Comparison of ENCODE assay signal across 11 cellular contexts in genomic region chr9:86093788-86094555, GRCh38. TPM values are rescaled to one million over a fixed set of nuclear protein-coding genes. Genes with fewer than 3 reads are reported as not detected.
A peak's percentile ranks its signal among the peaks of the same experiment; 100 is the strongest.
DNase-seq lines count a peak whose midpoint lies in the region; ATAC-seq and TF ChIP-seq lines count a peak whose summit lies in the region.
"Had no signal": no experiment of that assay in that cellular context is flagged by ENCODE, and none has a peak within 500 bp of the region (broad histone marks: within the 10 kb centered on the region; RNA-seq: fewer than 3 reads in every experiment).

No MANE protein-coding gene starts in this region.

- H3K36me3 ChIP-seq in Caco-2 (ENCODE audit: control insufficient read depth, insufficient read depth, low read length) (no peaks in the 10 kb centered on the region), liver (ENCODE audit: control insufficient read depth in 4 of 4, insufficient read depth in 3 of 4, low read depth in 1 of 4, low read length in 3 of 4) (no peaks in the 10 kb centered on the region), gastrocnemius medialis (no peaks in the 10 kb centered on the region)

- TF ChIP-seq CTCF in Caco-2 (IDR thresholded peaks at IDR 0.05; ENCODE audit: insufficient read depth in 1 of 2, low read depth in 1 of 2, low read length in 1 of 2, severe bottlenecking in 1 of 2, unreplicated experiment in 1 of 2) (no peak), liver (IDR thresholded peaks at IDR 0.05; ENCODE audit: low read depth, low read length, missing input control) (no peak), gastrocnemius medialis (IDR thresholded peaks at IDR 0.05 in 4 of 5, conservative IDR thresholded peaks at IDR 0.05 in 1 of 5) (no peak)

- H3K36me3 Mint-ChIP-seq in Caco-2 (ENCODE audit: insufficient read depth, unreplicated experiment) (peaks cover 6% of the 10 kb centered on the region), T-helper 17 cell (ENCODE audit: low read depth) (no peaks in the 10 kb centered on the region)
- H3K36me3 Mint-ChIP-seq: CD8-positive, alpha-beta memory T cell had no signal

- no peak overlapping the region for H3K4me3 ChIP-seq in Caco-2 (ENCODE audit: low read depth, low read length)
- no peak overlapping the region for H3K4me3 ChIP-seq in liver (ENCODE audit: low read depth in 1 of 3, low read length in 3 of 3)
- H3K4me3 ChIP-seq in gastrocnemius medialis, result no peak overlapping the region

- H3K27me3 ChIP-seq in Caco-2 (replicated peaks; ENCODE audit: control insufficient read depth, insufficient read depth, low read length), result no peaks in the 10 kb centered on the region
- peaks cover 0 to 3% (median 0%) of the 10 kb centered on the region in 4 donors for H3K27me3 ChIP-seq in liver (ENCODE audit: control insufficient read depth in 4 of 4, insufficient read depth in 4 of 4, low read length in 3 of 4)
- peaks cover 0 to 3% (median 0%) of the 10 kb centered on the region in 3 donors for H3K27me3 ChIP-seq in gastrocnemius medialis

- H3K4me1 ChIP-seq in Caco-2 (peaks cover 10% of the 10 kb centered on the region; the same call in 1 of the 2 replicates), liver (ENCODE audit: control insufficient read depth in 4 of 4, insufficient read depth in 4 of 4, low read length in 3 of 4) (peaks cover 4 to 8% (median 6%) of the 10 kb centered on the region in 4 donors), gastrocnemius medialis (peaks cover 3 to 7% of the 10 kb centered on the region in 2 donors)

- no peaks in the 10 kb centered on the region for H3K9me3 Mint-ChIP-seq in Caco-2 (ENCODE audit: unreplicated experiment)

- no TSS peak for BruUV-seq in Caco-2 (replicated peaks; lab: Mats Ljungman, UMichigan)

- H3K9ac ChIP-seq in liver (ENCODE audit: low read depth in 1 of 2, low read length in 2 of 2), result no peak overlapping the region
- H3K9ac ChIP-seq: KMS-11 had no signal

- ATAC-seq in HG03108 (IDR thresholded peaks at IDR 0.05; ENCODE audit: unreplicated experiment) (peak; percentile 81), gastrocnemius medialis (no peak), T-helper 17 cell (no peak)

- CTCF ChIA-PET in Caco-2 (lab: Charles Lee), result interaction anchor here (0.6 kb wide), 1 partner anchor 93 kb away, joined by 6 read pairs; no protein-coding TSS in a partner anchor

- TF ChIP-seq RAD21 in liver (IDR thresholded peaks at IDR 0.05), result no peak

- TF ChIP-seq POLR2A in gastrocnemius medialis (IDR thresholded peaks at IDR 0.05), result no peak

- peak overlapping the region; percentile 16 for H3K27ac Mint-ChIP-seq in Caco-2 (ENCODE audit: unreplicated experiment)
- no peak overlapping the region for H3K27ac Mint-ChIP-seq in T-helper 17 cell
- H3K27ac Mint-ChIP-seq: CD8-positive, alpha-beta memory T cell had no signal

- intact Hi-C loops in Caco-2 (cut with micrococcal nuclease; ENCODE audit: unreplicated experiment) (loop anchor here (1.0 to 5.0 kb wide), 2 partner anchors 33 to 154 kb away; no protein-coding TSS in a partner anchor), gastrocnemius medialis (cut with DNase I; ENCODE audit: low total_unique reads) (no loop called here)

- WGBS in liver, result 41% methylated on average over 8 of the region's 8 CpGs

- H3K9me3 ChIP-seq in Caco-2 (no peaks in the 10 kb centered on the region), liver (ENCODE audit: control insufficient read depth in 4 of 4, low read length in 3 of 4) (no peaks in the 10 kb centered on the region), gastrocnemius medialis (no peaks in the 10 kb centered on the region), T-helper 17 cell (ENCODE audit: control insufficient read depth, low read length, poor library complexity, severe bottlenecking) (no peaks in the 10 kb centered on the region)

- POLR2A ChIA-PET in Caco-2 (lab: Charles Lee), result no interaction called here

- H3K27ac ChIP-seq in liver (ENCODE audit: low read depth in 1 of 2, low read length in 2 of 2) (no peak overlapping the region), gastrocnemius medialis (no peak overlapping the region)
- H3K27ac ChIP-seq: KMS-11 had no signal

- DNase-seq in Caco-2 (peak; percentile 86 to 94), SKM-1 (lab: John Stamatoyannopoulos, UW; ENCODE audit: unreplicated experiment) (peak; percentile 8), COLO829 (ENCODE audit: low spot score) (no peak), gastrocnemius medialis (no peak), T-helper 17 cell (no peak), medulla oblongata (ENCODE audit: extremely low spot score) (no peak)
- DNase-seq: CD8-positive, alpha-beta memory T cell; T1000 had no signal

- H3K27me3 Mint-ChIP-seq in Caco-2 (ENCODE audit: insufficient read depth, unreplicated experiment), result no peaks in the 10 kb centered on the region
- H3K27me3 Mint-ChIP-seq in T-helper 17 cell, result peaks cover 48% of the 10 kb centered on the region

- H3K4me3 Mint-ChIP-seq in Caco-2 (ENCODE audit: unreplicated experiment), result peak overlapping the region; percentile 49
- H3K4me3 Mint-ChIP-seq in T-helper 17 cell, result no peak overlapping the region
- H3K4me3 Mint-ChIP-seq: CD8-positive, alpha-beta memory T cell had no signal

- in situ Hi-C loops in gastrocnemius medialis (cut with MboI; ENCODE audit: low sequenced_read_pairs in 4 of 4), result no loop called here

- H3K4me1 Mint-ChIP-seq in Caco-2 (ENCODE audit: low read depth, unreplicated experiment), result peaks cover 7% of the 10 kb centered on the region
- H3K4me1 Mint-ChIP-seq in T-helper 17 cell, result no peaks in the 10 kb centered on the region

TF ChIP-seq in liver, 16 proteins besides CTCF, POLR2A, EP300 and RAD21:
- TF ChIP-seq YY1 (IDR thresholded peaks at IDR 0.05) (peak; percentile 33), REST (IDR thresholded peaks at IDR 0.05) (no peak), GABPA (IDR thresholded peaks at IDR 0.05 in 1 of 2, conservative IDR thresholded peaks at IDR 0.05 in 1 of 2) (no peak), JUND (IDR thresholded peaks at IDR 0.05) (peak in 1 of 2 donors; percentile 60), TAF1 (conservative IDR thresholded peaks at IDR 0.05) (no peak), SP1 (IDR thresholded peaks at IDR 0.05) (peak; percentile 69), ATF3 (IDR thresholded peaks at IDR 0.05) (no peak), RXRA (IDR thresholded peaks at IDR 0.05) (peak; percentile 10 to 74), MAX (IDR thresholded peaks at IDR 0.05) (no peak), HNF4A (conservative IDR thresholded peaks at IDR 0.05) (peak; percentile 12 to 52), HNF4G (IDR thresholded peaks at IDR 0.05) (no peak), FOXA1 (IDR thresholded peaks at IDR 0.05) (no peak), EGR1 (IDR thresholded peaks at IDR 0.05; ENCODE audit: low read depth in 2 of 2) (no peak), FOXA2 (IDR thresholded peaks at IDR 0.05) (no peak), NR2F2 (IDR thresholded peaks at IDR 0.05) (peak; percentile 64)
- TF ChIP-seq, protein P1, sequence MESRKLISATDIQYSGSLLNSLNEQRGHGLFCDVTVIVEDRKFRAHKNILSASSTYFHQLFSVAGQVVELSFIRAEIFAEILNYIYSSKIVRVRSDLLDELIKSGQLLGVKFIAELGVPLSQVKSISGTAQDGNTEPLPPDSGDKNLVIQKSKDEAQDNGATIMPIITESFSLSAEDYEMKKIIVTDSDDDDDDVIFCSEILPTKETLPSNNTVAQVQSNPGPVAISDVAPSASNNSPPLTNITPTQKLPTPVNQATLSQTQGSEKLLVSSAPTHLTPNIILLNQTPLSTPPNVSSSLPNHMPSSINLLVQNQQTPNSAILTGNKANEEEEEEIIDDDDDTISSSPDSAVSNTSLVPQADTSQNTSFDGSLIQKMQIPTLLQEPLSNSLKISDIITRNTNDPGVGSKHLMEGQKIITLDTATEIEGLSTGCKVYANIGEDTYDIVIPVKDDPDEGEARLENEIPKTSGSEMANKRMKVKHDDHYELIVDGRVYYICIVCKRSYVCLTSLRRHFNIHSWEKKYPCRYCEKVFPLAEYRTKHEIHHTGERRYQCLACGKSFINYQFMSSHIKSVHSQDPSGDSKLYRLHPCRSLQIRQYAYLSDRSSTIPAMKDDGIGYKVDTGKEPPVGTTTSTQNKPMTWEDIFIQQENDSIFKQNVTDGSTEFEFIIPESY (IDR thresholded peaks at IDR 0.05), result no peak

RNA-seq across cellular contexts. Expression of gene GOLM1, which starts 5.4 kb away (rescaled TPM):
- total RNA-seq in Caco-2 (2022), result 53.6 and 60.0 TPM in 2 replicates
- 10 to 100 TPM in 1 of 2 donors, 1 to 10 TPM in 1; 9.2 to 28.5 TPM for total RNA-seq in liver
- 10 to 100 TPM in 1 of 2 donors, 1 to 10 TPM in 1; 7.9 to 17.1 TPM for polyA plus RNA-seq in liver
- 1 to 10 TPM; 1.8 to 2.6 (median 2.3) TPM for total RNA-seq in gastrocnemius medialis
- under 1 TPM in 1 of 2 donors, not detected in 1; 0.47 TPM for total RNA-seq in T-helper 17 cell

Comparison
In these comparisons a context has a peak if more than half of its experiments do, and no peak if none do; other contexts are left out.
1. DNase-seq: peak in Caco-2 (2 of 2) and SKM-1 (single experiment); none in COLO829 (single experiment), gastrocnemius medialis (0 of 2), T-helper 17 cell (0 of 3) and medulla oblongata (single experiment).